Comparison of ENCODE assay signal across 17 cellular contexts in genomic region chr9:94997727-94998126, GRCh38.
DNase-seq lines count a peak whose midpoint lies in the region; ATAC-seq and TF ChIP-seq lines count a peak whose summit lies in the region.
"Had no signal": no experiment of that assay in that cellular context is flagged by ENCODE, and none has a peak within 500 bp of the region (broad histone marks: within the 10 kb centered on the region; RNA-seq: fewer than 3 reads in every experiment).

No MANE protein-coding gene starts in this region.

- TF ChIP-seq CTCF in right atrium auricular region (IDR thresholded peaks at IDR 0.05) = no peak
- TF ChIP-seq CTCF in hepatocyte (IDR thresholded peaks at IDR 0.05; ENCODE audit: poor library complexity) = no peak
- TF ChIP-seq CTCF in gastrocnemius medialis (IDR thresholded peaks at IDR 0.05 in 4 of 5, conservative IDR thresholded peaks at IDR 0.05 in 1 of 5) = no peak

- ATAC-seq in left cardiac atrium (no peak), gastrocnemius medialis (no peak), GM21737 (IDR thresholded peaks at IDR 0.05; ENCODE audit: unreplicated experiment) (no peak), GM19397 (IDR thresholded peaks at IDR 0.05; ENCODE audit: unreplicated experiment) (no peak), GM18505 (IDR thresholded peaks at IDR 0.05; ENCODE audit: unreplicated experiment) (no peak)
- ATAC-seq: PC-3 had no signal

- H3K4me3 ChIP-seq in right atrium auricular region (no peak overlapping the region), hepatocyte (no peak overlapping the region), gastrocnemius medialis (no peak overlapping the region)
- H3K4me3 ChIP-seq: SK-N-MC had no signal

- in situ Hi-C loops in gastrocnemius medialis (cut with MboI; ENCODE audit: low sequenced_read_pairs in 4 of 4) = no loop called here

- no peak for DNase-seq in right atrium auricular region (ENCODE audit: low spot score)
- no peak for DNase-seq in left cardiac atrium
- no peak for DNase-seq in hepatocyte (ENCODE audit: low spot score)
- no peak for DNase-seq in gastrocnemius medialis
- DNase-seq: HFFc6, Kasumi-1, NCI-H1417, NCI-H1694 treated with DMSO at 0.1 percent for 48 hours, NCI-H2081 treated with DMSO at 0.1 percent for 48 hours, NCI-H446 treated with DMSO at 0.1 percent for 48 hours, NCI-H526 treated with DMSO at 0.1 percent for 48 hours, PC-3, SHP77 treated with DMSO at 0.1 percent for 48 hours had no signal

- H3K36me3 ChIP-seq in right atrium auricular region (no peaks in the 10 kb centered on the region), hepatocyte (replicated peaks; ENCODE audit: insufficient read depth, low read depth) (no peaks in the 10 kb centered on the region), gastrocnemius medialis (no peaks in the 10 kb centered on the region)

- H3K4me1 ChIP-seq in right atrium auricular region = peaks cover 0 to 24% of the 10 kb centered on the region in 2 donors
- peaks cover 17% of the 10 kb centered on the region for H3K4me1 ChIP-seq in hepatocyte (ENCODE audit: insufficient read depth)
- H3K4me1 ChIP-seq in gastrocnemius medialis = peaks cover 5 to 11% of the 10 kb centered on the region in 2 donors

- 99% methylated on average over 5 of the region's 5 CpGs for WGBS in hepatocyte (ENCODE audit: low lambda C conversion rate, missing lambda C conversion rate)

- H4K20me1 ChIP-seq in hepatocyte (ENCODE audit: insufficient read depth, poor library complexity, severe bottlenecking) = no peaks in the 10 kb centered on the region

- H3K9me3 ChIP-seq in right atrium auricular region (no peaks in the 10 kb centered on the region), hepatocyte (ENCODE audit: low read depth) (no peaks in the 10 kb centered on the region), gastrocnemius medialis (no peaks in the 10 kb centered on the region)

- H2AFZ ChIP-seq in hepatocyte = no peak overlapping the region

- intact Hi-C loops in left cardiac atrium (cut with DNase I) (no loop called here), gastrocnemius medialis (cut with DNase I; ENCODE audit: low total_unique reads) (no loop called here)

- H3K79me2 ChIP-seq in hepatocyte = peaks cover 28% of the 10 kb centered on the region

- TF ChIP-seq POLR2A in gastrocnemius medialis (IDR thresholded peaks at IDR 0.05) (no peak), GM18505 (IDR thresholded peaks at IDR 0.05; ENCODE audit: borderline replicate concordance, extremely low read depth, insufficient read depth, insufficient read length) (no peak)

- H3K27me3 ChIP-seq in right atrium auricular region (no peaks in the 10 kb centered on the region), hepatocyte (no peaks in the 10 kb centered on the region), gastrocnemius medialis (no peaks in the 10 kb centered on the region)

- H3K27ac ChIP-seq in right atrium auricular region (peak overlapping the region; percentile 75 to 84), hepatocyte (peak overlapping the region; percentile 98), gastrocnemius medialis (peak overlapping the region; percentile 18 to 77 (median 54))
- H3K27ac ChIP-seq: SK-N-MC had no signal

- no peaks in the 10 kb centered on the region for H3K9me2 ChIP-seq in hepatocyte (replicated peaks; ENCODE audit: insufficient read depth)

- no peak overlapping the region for H3K4me2 ChIP-seq in hepatocyte
